Comparison of ENCODE assay signal across 18 cellular contexts in genomic region chr17:63035271-63035670, GRCh38.
DNase-seq lines count a peak whose midpoint lies in the region; ATAC-seq and TF ChIP-seq lines count a peak whose summit lies in the region.
"Had no signal": no experiment of that assay in that cellular context is flagged by ENCODE, and none has a peak within 500 bp of the region (broad histone marks: within the 10 kb centered on the region; RNA-seq: fewer than 3 reads in every experiment).

No MANE protein-coding gene starts in this region.

- H3K9me3 ChIP-seq in mammary epithelial cell (replicated peaks; ENCODE audit: insufficient read depth, low read length), result no peaks in the 10 kb centered on the region
- H3K9me3 ChIP-seq in gastrocnemius medialis, result no peaks in the 10 kb centered on the region
- H3K9me3 ChIP-seq: adrenal gland had no signal

- TF ChIP-seq CTCF in AG10803 (conservative IDR thresholded peaks at IDR 0.05; ENCODE audit: low read length) (no peak), mammary epithelial cell (conservative IDR thresholded peaks at IDR 0.05 in 1 of 2, IDR thresholded peaks at IDR 0.05 in 1 of 2; ENCODE audit: extremely low read depth in 1 of 2, insufficient read depth in 1 of 2, low read depth in 1 of 2, low read length in 2 of 2) (no peak), gastrocnemius medialis (IDR thresholded peaks at IDR 0.05 in 4 of 5, conservative IDR thresholded peaks at IDR 0.05 in 1 of 5) (no peak), GM20000 (IDR thresholded peaks at IDR 0.05; ENCODE audit: extremely low read depth, missing control alignments) (no peak)

- H3K4me1 ChIP-seq in mammary epithelial cell (ENCODE audit: insufficient read depth, low read length) (peaks cover 24% of the 10 kb centered on the region), gastrocnemius medialis (no peaks in the 10 kb centered on the region)
- H3K4me1 ChIP-seq: adrenal gland had no signal

- no peaks in the 10 kb centered on the region for H3K27me3 ChIP-seq in mammary epithelial cell (ENCODE audit: insufficient read depth, low read length)
- no peaks in the 10 kb centered on the region for H3K27me3 ChIP-seq in gastrocnemius medialis
- H3K27me3 ChIP-seq: adrenal gland had no signal

- no peaks in the 10 kb centered on the region for H3K36me3 ChIP-seq in mammary epithelial cell (ENCODE audit: insufficient read depth, low read length)
- H3K36me3 ChIP-seq in gastrocnemius medialis, result no peaks in the 10 kb centered on the region
- H3K36me3 ChIP-seq: adrenal gland had no signal

- peak; percentile 58 for ATAC-seq in left colon
- ATAC-seq in HG02885 (IDR thresholded peaks at IDR 0.05; ENCODE audit: poor library complexity, unreplicated experiment), result no peak
- no peak for ATAC-seq in gastrocnemius medialis
- ATAC-seq: activated T-cell treated with anti-CD3 and anti-CD28 coated beads, Interleukin-2, amount 50 U/mL, for 4 hours; natural killer cell treated with Interleukin-12 subunit alpha and Interleukin-12 subunit beta and Interleukin-15 and Interleukin-18, amount 100 ng/mL, for 72 hours; right cardiac atrium had no signal

- 10% methylated on average over 4 of the region's 4 CpGs for WGBS in mammary epithelial cell (ENCODE audit: low coverage, missing lambda C conversion rate)

- H3K9ac ChIP-seq in mammary epithelial cell (ENCODE audit: insufficient read depth, low read length), result no peak overlapping the region

- no peak overlapping the region for H2AFZ ChIP-seq in mammary epithelial cell (ENCODE audit: low read depth, low read length)

- TF ChIP-seq POLR2A in gastrocnemius medialis (IDR thresholded peaks at IDR 0.05), result no peak

- no TSS peak for BruUV-seq in mammary epithelial cell (replicated peaks; lab: Mats Ljungman, UMichigan)

- peak overlapping the region; percentile 15 for H3K27ac ChIP-seq in mammary epithelial cell (ENCODE audit: insufficient read depth, low read depth, low read length)
- H3K27ac ChIP-seq in gastrocnemius medialis, result no peak overlapping the region
- H3K27ac ChIP-seq: adrenal gland had no signal

- dilution Hi-C loops in mammary epithelial cell (cut with HindIII; ENCODE audit: low sequenced_read_pairs), result no loop called here

- peaks cover 96% of the 10 kb centered on the region for H3K79me2 ChIP-seq in mammary epithelial cell (ENCODE audit: insufficient read depth, low read length)

- DNase-seq in AG10803 (ENCODE audit: low read depth), result peak; percentile 73
- peak; percentile 81 for DNase-seq in LHCN-M2 (ENCODE audit: low read depth)
- DNase-seq in mammary epithelial cell, result peak; percentile 66
- no peak for DNase-seq in left colon
- no peak for DNase-seq in NCI-H524 (lab: John Stamatoyannopoulos, UW)
- DNase-seq in gastrocnemius medialis, result no peak
- DNase-seq in GM20000 (ENCODE audit: low spot score), result no peak
- DNase-seq: activated CD4-positive, alpha-beta T cell treated with anti-CD3 and anti-CD28 coated beads, Interleukin-2, amount 10 ng/mL, durations not matched to agents 24 days and 14 days; activated T-cell treated with anti-CD3 and anti-CD28 coated beads, Interleukin-2, amount 50 U/mL, for 4 hours; adrenal gland; GF-D8; H9; NCI-H446; right cardiac atrium; stimulated activated naive CD4-positive, alpha-beta T cell treated with Interleukin-2 at 50 U/mL for 16 hours; T-helper 1 cell had no signal

- H4K20me1 ChIP-seq in mammary epithelial cell (ENCODE audit: insufficient read depth, low read length), result peaks cover 5% of the 10 kb centered on the region

- in situ Hi-C loops in mammary epithelial cell (cut with MboI; ENCODE audit: low sequenced_read_pairs in 2 of 2) (no loop called here), gastrocnemius medialis (cut with MboI; ENCODE audit: low sequenced_read_pairs in 4 of 4) (no loop called here)

- H3K4me3 ChIP-seq in AG10803 (ENCODE audit: low read length) (no peak overlapping the region), mammary epithelial cell (replicated peaks in 1 of 3; ENCODE audit: insufficient read depth in 1 of 3, low read depth in 2 of 3, low read length in 3 of 3) (no peak overlapping the region), gastrocnemius medialis (no peak overlapping the region)
- H3K4me3 ChIP-seq: adrenal gland had no signal

- CTCF ChIA-PET in mammary epithelial cell (lab: Charles Lee; ENCODE audit: low non-redundant PET), result no interaction called here

- intact Hi-C loops in mammary epithelial cell (cut with micrococcal nuclease) (no loop called here), left colon (cut with DNase I, micrococcal nuclease) (no loop called here), gastrocnemius medialis (cut with DNase I; ENCODE audit: low total_unique reads) (no loop called here)

- peak overlapping the region; percentile 46 for H3K4me2 ChIP-seq in mammary epithelial cell (ENCODE audit: insufficient read depth, low read depth, low read length)

Comparison
In these comparisons a context has a peak if more than half of its experiments do, and no peak if none do; other contexts are left out.
1. DNase-seq: peak in AG10803 (single experiment), LHCN-M2 (single experiment) and mammary epithelial cell (single experiment); none in left colon (0 of 2), NCI-H524 (0 of 2), gastrocnemius medialis (0 of 2) and GM20000 (single experiment).